Comparison of ENCODE assay signal across 1 cellular context in genomic region chr2:128317186-128317897, GRCh38.
TF ChIP-seq lines count a peak whose summit lies in the region.

No MANE protein-coding gene starts in this region.

TF ChIP-seq in HepG2, 621 proteins besides CTCF, POLR2A, EP300 and RAD21 (continued from another document and continues in another):
- TF ChIP-seq PAXIP1 (CRISPR knock-in tag; conservative IDR thresholded peaks at IDR 0.05) (peak; percentile 57), CBX5 (CRISPR knock-in tag; IDR thresholded peaks at IDR 0.05; ENCODE audit: borderline replicate concordance) (no peak), BHLHE40 (IDR thresholded peaks at IDR 0.05; ENCODE audit: low read length) (no peak), ATF1 (CRISPR knock-in tag; IDR thresholded peaks at IDR 0.05) (no peak), ARID3A (IDR thresholded peaks at IDR 0.05; ENCODE audit: low read depth, low read length) (no peak), ZNF12 (CRISPR knock-in tag; IDR thresholded peaks at IDR 0.05) (no peak), MAFF (IDR thresholded peaks at IDR 0.05; ENCODE audit: low read depth, low read length) (no peak), IRF9 (CRISPR knock-in tag; IDR thresholded peaks at IDR 0.05; ENCODE audit: borderline replicate concordance) (no peak), SMARCE1 (IDR thresholded peaks at IDR 0.05; ENCODE audit: borderline replicate concordance) (no peak), RARA (CRISPR knock-in tag; IDR thresholded peaks at IDR 0.05) (no peak), GZF1 (CRISPR knock-in tag; IDR thresholded peaks at IDR 0.05) (peak; percentile 33; the same call in 1 of the 2 replicates), KMT2B (CRISPR knock-in tag; IDR thresholded peaks at IDR 0.05) (no peak), FIP1L1 (IDR thresholded peaks at IDR 0.05; ENCODE audit: borderline replicate concordance, insufficient read depth, low read depth, low read length) (no peak), CAMTA2 (CRISPR knock-in tag; IDR thresholded peaks at IDR 0.05; ENCODE audit: borderline replicate concordance) (no peak), ZNF224 (CRISPR knock-in tag; IDR thresholded peaks at IDR 0.05) (no peak), CREB1 (IDR thresholded peaks at IDR 0.05) (no peak), CREB1 (CRISPR knock-in tag; IDR thresholded peaks at IDR 0.05) (no peak), ZBTB20 (CRISPR knock-in tag; IDR thresholded peaks at IDR 0.05; ENCODE audit: borderline replicate concordance, low read depth) (no peak), TIGD3 (CRISPR knock-in tag; IDR thresholded peaks at IDR 0.05; ENCODE audit: borderline replicate concordance) (peak; percentile 83; the same call in 1 of the 2 replicates), ZNF780A (CRISPR knock-in tag; IDR thresholded peaks at IDR 0.05) (no peak), ZNF282 (IDR thresholded peaks at IDR 0.05; ENCODE audit: partially characterized antibody) (no peak), GATAD1 (CRISPR knock-in tag; IDR thresholded peaks at IDR 0.05) (0 out of 2 replicates have a peak, but pooled peaks have one; percentile 15), PRPF4 (IDR thresholded peaks at IDR 0.05; ENCODE audit: low read depth, low read length, poor library complexity, severe bottlenecking) (no peak), ZNF256 (CRISPR knock-in tag; conservative IDR thresholded peaks at IDR 0.05) (no peak), MED13 (CRISPR knock-in tag; IDR thresholded peaks at IDR 0.05) (no peak), ZNF331 (CRISPR knock-in tag; IDR thresholded peaks at IDR 0.05) (peak; percentile 56; the same call in 1 of the 2 replicates), ZFP62 (CRISPR knock-in tag; IDR thresholded peaks at IDR 0.05) (no peak), RXRB (CRISPR knock-in tag; IDR thresholded peaks at IDR 0.05; ENCODE audit: borderline replicate concordance) (no peak), HNF4G (IDR thresholded peaks at IDR 0.05; ENCODE audit: borderline replicate concordance, low read depth, low read length) (no peak), HNF4G (CRISPR knock-in tag; IDR thresholded peaks at IDR 0.05; ENCODE audit: borderline replicate concordance, low read depth) (no peak), ARNTL (CRISPR knock-in tag; IDR thresholded peaks at IDR 0.05) (peak; percentile 47; the same call in 1 of the 2 replicates), DPF2 (CRISPR knock-in tag; IDR thresholded peaks at IDR 0.05; ENCODE audit: borderline replicate concordance, low read depth) (no peak), ZNF691 (CRISPR knock-in tag; IDR thresholded peaks at IDR 0.05; ENCODE audit: borderline replicate concordance, low read depth) (peak; percentile 57; the same call in 1 of the 2 replicates), FOXK1 (CRISPR knock-in tag; IDR thresholded peaks at IDR 0.05; ENCODE audit: borderline replicate concordance, low read depth) (no peak), FOXJ3 (CRISPR knock-in tag; IDR thresholded peaks at IDR 0.05; ENCODE audit: borderline replicate concordance) (no peak), MAZ (IDR thresholded peaks at IDR 0.05; ENCODE audit: borderline replicate concordance, low read depth, low read length) (0 out of 2 replicates have a peak, but pooled peaks have one; percentile 16), MAZ (CRISPR knock-in tag; IDR thresholded peaks at IDR 0.05; ENCODE audit: low read depth) (no peak), MIER2 (CRISPR knock-in tag; IDR thresholded peaks at IDR 0.05) (no peak), HHEX (CRISPR knock-in tag; IDR thresholded peaks at IDR 0.05) (no peak), ZNF451 (CRISPR knock-in tag; IDR thresholded peaks at IDR 0.05) (no peak), NFRKB (IDR thresholded peaks at IDR 0.05) (no peak)
- TF ChIP-seq, protein P1, sequence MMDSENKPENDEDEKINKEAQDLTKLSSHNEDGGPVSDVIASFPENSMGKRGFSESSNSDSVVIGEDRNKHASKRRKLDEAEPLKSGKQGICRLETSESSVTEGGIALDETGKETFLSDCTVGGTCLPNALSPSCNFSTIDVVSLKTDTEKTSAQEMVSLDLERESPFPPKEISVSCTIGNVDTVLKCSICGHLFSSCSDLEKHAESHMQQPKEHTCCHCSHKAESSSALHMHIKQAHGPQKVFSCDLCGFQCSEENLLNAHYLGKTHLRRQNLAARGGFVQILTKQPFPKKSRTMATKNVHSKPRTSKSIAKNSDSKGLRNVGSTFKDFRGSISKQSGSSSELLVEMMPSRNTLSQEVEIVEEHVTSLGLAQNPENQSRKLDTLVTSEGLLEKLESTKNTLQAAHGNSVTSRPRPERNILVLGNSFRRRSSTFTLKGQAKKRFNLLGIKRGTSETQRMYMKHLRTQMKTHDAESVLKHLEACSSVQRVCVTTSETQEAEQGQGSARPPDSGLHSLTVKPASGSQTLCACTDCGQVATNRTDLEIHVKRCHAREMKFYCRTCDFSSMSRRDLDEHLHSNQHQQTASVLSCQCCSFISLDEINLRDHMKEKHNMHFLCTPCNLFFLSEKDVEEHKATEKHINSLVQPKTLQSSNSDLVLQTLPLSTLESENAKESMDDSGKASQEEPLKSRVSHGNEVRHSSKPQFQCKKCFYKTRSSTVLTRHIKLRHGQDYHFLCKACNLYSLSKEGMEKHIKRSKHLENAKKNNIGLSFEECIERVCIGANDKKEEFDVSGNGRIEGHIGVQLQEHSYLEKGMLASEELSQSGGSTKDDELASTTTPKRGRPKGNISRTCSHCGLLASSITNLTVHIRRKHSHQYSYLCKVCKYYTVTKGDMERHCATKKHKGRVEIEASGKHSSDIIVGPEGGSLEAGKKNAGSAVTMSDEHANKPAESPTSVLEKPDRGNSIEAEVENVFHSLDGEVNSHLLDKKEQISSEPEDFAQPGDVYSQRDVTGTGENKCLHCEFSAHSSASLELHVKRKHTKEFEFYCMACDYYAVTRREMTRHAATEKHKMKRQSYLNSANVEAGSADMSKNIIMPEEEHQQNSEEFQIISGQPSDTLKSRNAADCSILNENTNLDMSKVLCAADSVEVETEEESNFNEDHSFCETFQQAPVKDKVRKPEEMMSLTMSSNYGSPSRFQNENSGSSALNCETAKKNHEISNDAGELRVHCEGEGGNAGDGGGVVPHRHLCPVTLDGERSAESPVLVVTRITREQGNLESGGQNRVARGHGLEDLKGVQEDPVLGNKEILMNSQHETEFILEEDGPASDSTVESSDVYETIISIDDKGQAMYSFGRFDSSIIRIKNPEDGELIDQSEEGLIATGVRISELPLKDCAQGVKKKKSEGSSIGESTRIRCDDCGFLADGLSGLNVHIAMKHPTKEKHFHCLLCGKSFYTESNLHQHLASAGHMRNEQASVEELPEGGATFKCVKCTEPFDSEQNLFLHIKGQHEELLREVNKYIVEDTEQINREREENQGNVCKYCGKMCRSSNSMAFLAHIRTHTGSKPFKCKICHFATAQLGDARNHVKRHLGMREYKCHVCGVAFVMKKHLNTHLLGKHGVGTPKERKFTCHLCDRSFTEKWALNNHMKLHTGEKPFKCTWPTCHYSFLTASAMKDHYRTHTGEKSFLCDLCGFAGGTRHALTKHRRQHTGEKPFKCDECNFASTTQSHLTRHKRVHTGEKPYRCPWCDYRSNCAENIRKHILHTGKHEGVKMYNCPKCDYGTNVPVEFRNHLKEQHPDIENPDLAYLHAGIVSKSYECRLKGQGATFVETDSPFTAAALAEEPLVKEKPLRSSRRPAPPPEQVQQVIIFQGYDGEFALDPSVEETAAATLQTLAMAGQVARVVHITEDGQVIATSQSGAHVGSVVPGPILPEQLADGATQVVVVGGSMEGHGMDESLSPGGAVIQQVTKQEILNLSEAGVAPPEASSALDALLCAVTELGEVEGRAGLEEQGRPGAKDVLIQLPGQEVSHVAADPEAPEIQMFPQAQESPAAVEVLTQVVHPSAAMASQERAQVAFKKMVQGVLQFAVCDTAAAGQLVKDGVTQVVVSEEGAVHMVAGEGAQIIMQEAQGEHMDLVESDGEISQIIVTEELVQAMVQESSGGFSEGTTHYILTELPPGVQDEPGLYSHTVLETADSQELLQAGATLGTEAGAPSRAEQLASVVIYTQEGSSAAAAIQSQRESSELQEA (CRISPR knock-in tag; IDR thresholded peaks at IDR 0.05; ENCODE audit: not compliant biosample characterization), result no peak
- TF ChIP-seq, protein P2, sequence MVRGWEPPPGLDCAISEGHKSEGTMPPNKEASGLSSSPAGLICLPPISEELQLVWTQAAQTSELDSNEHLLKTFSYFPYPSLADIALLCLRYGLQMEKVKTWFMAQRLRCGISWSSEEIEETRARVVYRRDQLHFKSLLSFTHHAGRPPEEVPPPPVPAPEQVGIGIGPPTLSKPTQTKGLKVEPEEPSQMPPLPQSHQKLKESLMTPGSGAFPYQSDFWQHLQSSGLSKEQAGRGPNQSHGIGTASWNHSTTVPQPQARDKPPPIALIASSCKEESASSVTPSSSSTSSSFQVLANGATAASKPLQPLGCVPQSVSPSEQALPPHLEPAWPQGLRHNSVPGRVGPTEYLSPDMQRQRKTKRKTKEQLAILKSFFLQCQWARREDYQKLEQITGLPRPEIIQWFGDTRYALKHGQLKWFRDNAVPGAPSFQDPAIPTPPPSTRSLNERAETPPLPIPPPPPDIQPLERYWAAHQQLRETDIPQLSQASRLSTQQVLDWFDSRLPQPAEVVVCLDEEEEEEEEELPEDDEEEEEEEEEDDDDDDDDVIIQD (CRISPR knock-in tag; IDR thresholded peaks at IDR 0.05; ENCODE audit: low read depth), result no peak
- TF ChIP-seq, protein P3, sequence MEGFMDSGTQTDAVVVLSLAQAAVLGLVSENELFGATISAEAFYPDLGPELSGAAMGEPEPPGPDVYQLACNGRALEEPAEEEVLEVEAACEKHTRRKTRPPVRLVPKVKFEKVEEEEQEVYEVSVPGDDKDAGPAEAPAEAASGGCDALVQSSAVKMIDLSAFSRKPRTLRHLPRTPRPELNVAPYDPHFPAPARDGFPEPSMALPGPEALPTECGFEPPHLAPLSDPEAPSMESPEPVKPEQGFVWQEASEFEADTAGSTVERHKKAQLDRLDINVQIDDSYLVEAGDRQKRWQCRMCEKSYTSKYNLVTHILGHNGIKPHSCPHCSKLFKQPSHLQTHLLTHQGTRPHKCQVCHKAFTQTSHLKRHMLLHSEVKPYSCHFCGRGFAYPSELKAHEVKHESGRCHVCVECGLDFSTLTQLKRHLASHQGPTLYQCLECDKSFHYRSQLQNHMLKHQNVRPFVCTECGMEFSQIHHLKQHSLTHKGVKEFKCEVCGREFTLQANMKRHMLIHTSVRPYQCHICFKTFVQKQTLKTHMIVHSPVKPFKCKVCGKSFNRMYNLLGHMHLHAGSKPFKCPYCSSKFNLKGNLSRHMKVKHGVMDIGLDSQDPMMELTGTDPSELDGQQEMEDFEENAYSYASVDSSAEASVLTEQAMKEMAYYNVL (CRISPR knock-in tag; IDR thresholded peaks at IDR 0.05; ENCODE audit: borderline replicate concordance), result no peak; the same call in 1 of the 2 replicates
- TF ChIP-seq, protein P4, sequence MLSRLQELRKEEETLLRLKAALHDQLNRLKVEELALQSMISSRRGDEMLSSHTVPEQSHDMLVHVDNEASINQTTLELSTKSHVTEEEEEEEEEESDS (CRISPR knock-in tag; IDR thresholded peaks at IDR 0.05; ENCODE audit: borderline replicate concordance), result no peak
